In genomic region chr11:26070981-26071380, GRCh38 we compare ENCODE assay signal across 19 cellular contexts.
"Had no signal": no experiment of that assay in that cellular context is flagged by ENCODE, and none has a peak within 500 bp of the region (broad histone marks: within the 10 kb centered on the region; RNA-seq: fewer than 3 reads in every experiment).

No MANE protein-coding gene starts in this region.

- H3K4me1 ChIP-seq: lower lobe of right lung, pancreas, tibial artery had no signal

- H3K4me1 Mint-ChIP-seq: natural killer cell; stimulated activated naive CD8-positive, alpha-beta T cell treated with anti-CD3 and anti-CD28 coated beads, Interleukin-15, amount 100 ng/mL, for 72 hours had no signal

- H3K9me3 Mint-ChIP-seq: neural crest cell had no signal

- H3K27ac Mint-ChIP-seq: natural killer cell; stimulated activated naive CD8-positive, alpha-beta T cell treated with anti-CD3 and anti-CD28 coated beads, Interleukin-15, amount 100 ng/mL, for 72 hours; type B pancreatic cell had no signal

- DNase-seq: dorsolateral prefrontal cortex; effector CD4-positive, alpha-beta T cell; hypothalamus; left ventricle myocardium superior; lower lobe of right lung; natural killer cell; pancreas; stimulated activated CD4-positive, alpha-beta T cell treated with anti-CD3 and anti-CD28 coated beads, Interleukin-12 subunit alpha, Interleukin-12 subunit beta, amount 100 ng/mL, for 4 hours; stimulated activated CD4-positive, alpha-beta T cell treated with anti-CD3 and anti-CD28 coated beads, Interleukin-1b, Interleukin-23, amount 100 ng/mL, for 48 hours; stimulated activated CD4-positive, alpha-beta T cell treated with anti-CD3 and anti-CD28 coated beads, Interleukin-4, amount 100 ng/mL, for 1 hour; stimulated activated CD8-positive, alpha-beta memory T cell treated with anti-CD3 and anti-CD28 coated beads, Interleukin-4, amount 100 ng/mL, for 48 hours; stimulated activated naive CD4-positive, alpha-beta T cell; stimulated activated naive CD8-positive, alpha-beta T cell treated with anti-CD3 and anti-CD28 coated beads, Interleukin-15, amount 100 ng/mL, for 72 hours; tibial artery had no signal

- H3K27me3 Mint-ChIP-seq: stimulated activated naive CD8-positive, alpha-beta T cell treated with anti-CD3 and anti-CD28 coated beads, Interleukin-15, amount 100 ng/mL, for 72 hours; type B pancreatic cell had no signal

- H3K36me3 Mint-ChIP-seq: natural killer cell, type B pancreatic cell had no signal

- H3K4me3 Mint-ChIP-seq: natural killer cell; neural crest cell; stimulated activated naive CD8-positive, alpha-beta T cell treated with anti-CD3 and anti-CD28 coated beads, Interleukin-15, amount 100 ng/mL, for 72 hours; type B pancreatic cell had no signal

- ATAC-seq: left ventricle myocardium superior; lower lobe of right lung; natural killer cell; pancreas; sciatic nerve; stimulated activated naive CD8-positive, alpha-beta T cell treated with anti-CD3 and anti-CD28 coated beads, Interleukin-15, amount 100 ng/mL, for 72 hours had no signal

- H3K27ac ChIP-seq: dorsolateral prefrontal cortex, lower lobe of right lung, neutrophil, pancreas, tibial artery had no signal

- H3K27me3 ChIP-seq: neutrophil, tibial artery had no signal

- H3K36me3 ChIP-seq: lower lobe of right lung, neutrophil, pancreas, tibial artery had no signal

- H3K4me2 ChIP-seq: smooth muscle cell had no signal

- H3K4me3 ChIP-seq: dorsolateral prefrontal cortex, lower lobe of right lung, pancreas, smooth muscle cell, tibial artery had no signal
